Comparison of ENCODE assay signal across 1 cellular context in the genomic region with DNA sequence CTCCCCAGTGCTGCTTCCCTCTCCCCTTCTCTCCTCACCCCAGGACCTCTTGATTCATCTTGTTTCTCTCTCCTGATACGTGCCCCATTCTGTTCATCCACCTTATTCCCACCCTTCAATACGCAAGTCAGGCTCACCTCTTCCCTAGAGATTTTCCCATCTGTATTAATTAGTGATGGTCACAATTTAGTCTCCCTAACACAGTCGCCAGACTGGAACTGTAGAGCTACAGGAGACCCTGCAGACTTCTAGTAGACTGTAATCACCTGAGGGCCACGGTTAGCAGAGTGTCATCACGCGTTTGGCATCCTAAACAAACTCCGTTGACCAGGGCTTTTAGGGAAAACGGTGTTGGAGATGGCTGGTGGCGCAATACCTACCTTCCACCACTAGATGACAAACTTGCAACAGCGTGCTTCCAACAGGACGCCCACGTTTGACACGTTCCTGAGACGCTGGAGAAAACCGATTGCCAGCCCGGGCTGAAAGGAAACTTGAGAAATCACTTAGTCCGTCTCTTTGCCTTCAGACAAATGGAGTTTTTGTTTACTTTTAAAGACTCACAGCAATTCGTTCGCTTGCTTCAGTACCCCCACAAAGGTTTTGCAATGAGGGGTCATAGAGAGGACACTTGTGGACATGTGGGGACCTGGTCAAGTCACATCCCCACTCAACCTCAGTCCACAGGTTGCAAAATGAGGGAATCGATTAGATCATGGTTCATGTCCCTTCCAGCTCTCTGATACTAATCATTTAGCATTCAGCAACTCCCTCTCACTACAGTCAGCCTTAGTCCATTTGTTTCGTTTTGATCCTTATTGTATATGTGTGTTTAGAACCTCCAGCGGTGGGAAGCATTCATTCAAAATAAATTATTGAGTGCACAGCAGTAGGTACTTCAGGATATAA.
TF ChIP-seq lines count a peak whose summit lies in the region.

No MANE protein-coding gene starts in this region.

TF ChIP-seq in H1, 55 proteins besides CTCF, POLR2A, EP300 and RAD21:
- TF ChIP-seq BCL11A (IDR thresholded peaks at IDR 0.05; ENCODE audit: low read depth in 2 of 2, low read length in 2 of 2) (no peak), SIX5 (IDR thresholded peaks at IDR 0.05; ENCODE audit: low read depth, low read length) (no peak), CREB1 (IDR thresholded peaks at IDR 0.05) (peak; percentile 63; the same call in 1 of the 2 replicates), CEBPB (IDR thresholded peaks at IDR 0.05; ENCODE audit: low read depth, low read length) (peak; percentile 91), TAF7 (optimal IDR thresholded peaks at IDR 0.05; ENCODE audit: borderline replicate concordance, low read depth, low read length) (no peak), JUND (IDR thresholded peaks at IDR 0.05; ENCODE audit: low read length) (0 out of 2 replicates have a peak, but pooled peaks have one; percentile 30), SP4 (IDR thresholded peaks at IDR 0.05; ENCODE audit: low read length) (no peak), SIN3A (conservative IDR thresholded peaks at IDR 0.05 in 1 of 2, IDR thresholded peaks at IDR 0.05 in 1 of 2; ENCODE audit: low read depth in 1 of 2, low read length in 2 of 2) (peak in 1 of 2 experiments; percentile 45; a peak in 1 of 4 replicates), EGR1 (IDR thresholded peaks at IDR 0.05; ENCODE audit: borderline replicate concordance, low read depth, low read length) (peak; percentile 95), HDAC6 (IDR thresholded peaks at IDR 0.05; ENCODE audit: low read depth, low read length) (no peak), TBP (IDR thresholded peaks at IDR 0.05; ENCODE audit: low read depth, low read length) (0 out of 2 replicates have a peak, but pooled peaks have one; percentile 25), CBX8 (IDR thresholded peaks at IDR 0.05; ENCODE audit: borderline replicate concordance, low read depth, low read length) (no peak), KDM4A (IDR thresholded peaks at IDR 0.05; ENCODE audit: low read depth, low read length, severe bottlenecking) (peak; percentile 12), TCF12 (IDR thresholded peaks at IDR 0.05; ENCODE audit: low read depth, low read length) (0 out of 2 replicates have a peak, but pooled peaks have one; percentile 14), TAF1 (IDR thresholded peaks at IDR 0.05; ENCODE audit: low read depth, low read length) (no peak), SAP30 (IDR thresholded peaks at IDR 0.05; ENCODE audit: insufficient read depth, insufficient replicate concordance, low read length) (no peak), GTF2F1 (IDR thresholded peaks at IDR 0.05; ENCODE audit: borderline replicate concordance, low read depth, low read length) (peak; percentile 39; the same call in 1 of the 2 replicates), GABPA (IDR thresholded peaks at IDR 0.05; ENCODE audit: borderline replicate concordance, insufficient read depth, low read length) (no peak; the same call in 1 of the 2 replicates), RNF2 (IDR thresholded peaks at IDR 0.05; ENCODE audit: borderline replicate concordance, low read depth, low read length, missing control alignments, poor library complexity, severe bottlenecking) (no peak)
- TF ChIP-seq, protein P1, sequence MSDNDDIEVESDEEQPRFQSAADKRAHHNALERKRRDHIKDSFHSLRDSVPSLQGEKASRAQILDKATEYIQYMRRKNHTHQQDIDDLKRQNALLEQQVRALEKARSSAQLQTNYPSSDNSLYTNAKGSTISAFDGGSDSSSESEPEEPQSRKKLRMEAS (IDR thresholded peaks at IDR 0.05) = peak; percentile 86
- TF ChIP-seq, protein P2, sequence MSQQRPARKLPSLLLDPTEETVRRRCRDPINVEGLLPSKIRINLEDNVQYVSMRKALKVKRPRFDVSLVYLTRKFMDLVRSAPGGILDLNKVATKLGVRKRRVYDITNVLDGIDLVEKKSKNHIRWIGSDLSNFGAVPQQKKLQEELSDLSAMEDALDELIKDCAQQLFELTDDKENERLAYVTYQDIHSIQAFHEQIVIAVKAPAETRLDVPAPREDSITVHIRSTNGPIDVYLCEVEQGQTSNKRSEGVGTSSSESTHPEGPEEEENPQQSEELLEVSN (IDR thresholded peaks at IDR 0.05) = 0 out of 2 replicates have a peak, but pooled peaks have one; percentile 50
